In genomic region chr14:56875104-56875675, GRCh38 we compare ENCODE assay signal across 16 cellular contexts.
"Had no signal": no experiment of that assay in that cellular context is flagged by ENCODE, and none has a peak within 500 bp of the region (broad histone marks: within the 10 kb centered on the region; RNA-seq: fewer than 3 reads in every experiment).

No MANE protein-coding gene starts in this region.

- DNase-seq: Kasumi-1, NCI-H1048, NCI-H1436, NCI-H187 treated with DMSO at 0.1 percent for 48 hours, NCI-H2171 treated with DMSO at 0.1 percent for 48 hours, NCI-H345, NCI-H524 treated with DMSO at 0.1 percent for 48 hours, SIG-M5 had no signal

- H3K4me1 ChIP-seq: SJCRH30 had no signal

- FAIRE-seq: RCC 7860 had no signal

- ATAC-seq: Panc1, Right ventricle myocardium inferior had no signal

- H2AFZ ChIP-seq: PC-9 had no signal

- H3K9me3 ChIP-seq: MG63, SJCRH30 had no signal

- H3K36me3 ChIP-seq: MG63, SJCRH30 had no signal

- H3K4me3 ChIP-seq: MG63, PC-9, SJCRH30, SK-N-MC had no signal

- H3K27me3 ChIP-seq: MG63, SJCRH30 had no signal

- H3K27ac ChIP-seq: PC-9, RWPE1, SJCRH30, SK-N-MC had no signal

- H3K4me2 ChIP-seq: PC-9 had no signal
